9 cellular contexts compared by ENCODE assay signal in the genomic region with DNA sequence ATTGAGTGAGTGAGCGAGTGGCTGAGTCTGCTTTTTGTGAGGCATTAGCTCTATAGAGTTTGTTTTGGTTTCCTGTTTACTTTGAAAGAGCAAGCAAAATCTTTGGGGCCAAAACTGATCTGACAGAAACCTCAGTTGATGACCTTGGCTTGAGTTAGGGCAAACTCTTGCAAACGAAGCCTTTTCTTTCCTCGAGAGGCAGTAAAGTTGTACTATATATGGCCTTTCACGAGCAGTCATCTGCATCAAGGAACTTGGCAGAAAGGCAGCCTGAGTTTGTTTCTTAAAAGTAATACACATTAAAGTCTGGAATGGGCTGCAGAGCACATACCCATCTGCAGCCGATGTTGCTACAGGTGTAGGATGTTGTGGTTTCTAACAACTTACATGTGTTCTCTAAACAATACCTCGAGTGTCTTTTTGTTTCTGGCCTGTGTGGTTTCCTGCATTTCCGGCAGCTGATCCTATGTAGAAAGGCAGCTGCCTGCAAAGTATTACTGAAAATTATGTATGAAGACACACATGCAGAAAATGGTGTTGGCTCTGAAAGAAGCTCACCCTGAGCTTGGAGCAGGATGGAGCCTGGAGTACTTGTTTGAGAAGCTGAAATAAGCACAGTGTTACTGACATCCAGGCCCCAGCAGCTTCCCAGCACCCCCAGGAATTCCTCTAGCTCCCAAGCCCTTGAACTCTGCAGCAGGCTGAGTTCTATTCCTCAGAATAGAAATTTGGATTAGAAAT.
DNase-seq lines count a peak whose midpoint lies in the region; ATAC-seq and TF ChIP-seq lines count a peak whose summit lies in the region.
"Had no signal": no experiment of that assay in that cellular context is flagged by ENCODE, and none has a peak within 500 bp of the region (broad histone marks: within the 10 kb centered on the region; RNA-seq: fewer than 3 reads in every experiment).

No MANE protein-coding gene starts in this region.

- peaks cover 23% of the 10 kb centered on the region for H3K4me1 ChIP-seq in effector memory CD4-positive, alpha-beta T cell (ENCODE audit: control insufficient read depth, insufficient read depth, low read length, poor library complexity, severe bottlenecking)
- no peaks in the 10 kb centered on the region for H3K4me1 ChIP-seq in adrenal gland (replicated peaks in 1 of 2)

- DNase-seq in NK-92 treated with Interleukin-12 subunit alpha and Interleukin-12 subunit beta, amount 100 ng/mL, for 24 hours (lab: John Stamatoyannopoulos, UW): peak; percentile 57
- DNase-seq in NK-92 (lab: John Stamatoyannopoulos, UW; ENCODE audit: unreplicated experiment): no peak
- peak; percentile 9 for DNase-seq in NB4 (ENCODE audit: low read depth)
- DNase-seq in effector memory CD4-positive, alpha-beta T cell: peak; percentile 37 to 50 (median 49)
- DNase-seq in adrenal gland: no peak
- no peak for DNase-seq in posterior vena cava (ENCODE audit: low spot score)
- no peak for DNase-seq in hippocampal formation (lab: John Stamatoyannopoulos, UW)
- DNase-seq: activated B cell treated with CpG ODN at 0.5 μM for 24 hours had no signal

- no peaks in the 10 kb centered on the region for H3K9me3 ChIP-seq in effector memory CD4-positive, alpha-beta T cell (ENCODE audit: control insufficient read depth, low read length)
- H3K9me3 ChIP-seq in adrenal gland (replicated peaks in 1 of 3): peaks cover 0 to 7% (median 0%) of the 10 kb centered on the region in 3 donors

- H3K4me3 ChIP-seq in NB4 (ENCODE audit: low read depth, low read length): no peak overlapping the region
- peak overlapping the region; percentile 6 for H3K4me3 ChIP-seq in effector memory CD4-positive, alpha-beta T cell (ENCODE audit: insufficient read depth, low read depth, low read length, poor library complexity, severe bottlenecking)
- no peak overlapping the region for H3K4me3 ChIP-seq in adrenal gland

- H3K27ac ChIP-seq in effector memory CD4-positive, alpha-beta T cell (ENCODE audit: insufficient read depth, low read length, poor library complexity, severe bottlenecking): no peak overlapping the region
- H3K27ac ChIP-seq in adrenal gland: no peak overlapping the region

- peak; percentile 93 for ATAC-seq in HG02571 (IDR thresholded peaks at IDR 0.05; ENCODE audit: unreplicated experiment)

- no peaks in the 10 kb centered on the region for H3K36me3 ChIP-seq in effector memory CD4-positive, alpha-beta T cell (ENCODE audit: control insufficient read depth, insufficient read depth, low read length)
- no peaks in the 10 kb centered on the region for H3K36me3 ChIP-seq in adrenal gland (replicated peaks in 1 of 2)

- peaks cover 6% of the 10 kb centered on the region for H3K27me3 ChIP-seq in effector memory CD4-positive, alpha-beta T cell (replicated peaks; ENCODE audit: control insufficient read depth, insufficient read depth, low read length, poor library complexity, severe bottlenecking)
- peaks cover 13% of the 10 kb centered on the region for H3K27me3 ChIP-seq in adrenal gland

- 33 to 45% (median 38%) methylated on average over 7 of the region's 7 CpGs for WGBS in adrenal gland, 4 donors

- TF ChIP-seq CTCF in NB4 (IDR thresholded peaks at IDR 0.05; ENCODE audit: low read depth, low read length) (no peak), adrenal gland (IDR thresholded peaks at IDR 0.05) (no peak)

- TF ChIP-seq POLR2A in NB4 (IDR thresholded peaks at IDR 0.05; ENCODE audit: extremely low read depth, insufficient read length) (no peak), adrenal gland (IDR thresholded peaks at IDR 0.05) (no peak)

- intact Hi-C loops in adrenal gland (cut with DNase I): no loop called here
- intact Hi-C loops in posterior vena cava (cut with DNase I): loop anchor here (10.0 kb wide), 2 partner anchors 53 to 173 kb away; no protein-coding TSS in a partner anchor

Comparison
In these comparisons a context has a peak if more than half of its experiments do, and no peak if none do; other contexts are left out.
1. DNase-seq: peak in NK-92 treated with Interleukin-12 subunit alpha and Interleukin-12 subunit beta, amount 100 ng/mL, for 24 hours (single experiment), NB4 (single experiment) and effector memory CD4-positive, alpha-beta T cell (3 of 3); none in NK-92 (single experiment), adrenal gland (0 of 7), posterior vena cava (single experiment) and hippocampal formation (0 of 2).
2. intact Hi-C loops: an anchor here in posterior vena cava (10.0 kb wide); none called in adrenal gland.